In genomic region chr19:1574354-1574753, GRCh38 we compare ENCODE assay signal across 18 cellular contexts. TPM values are rescaled to one million over a fixed set of nuclear protein-coding genes. Genes with fewer than 3 reads are reported as not detected.
A peak's percentile ranks its signal among the peaks of the same experiment; 100 is the strongest.
DNase-seq lines count a peak whose midpoint lies in the region; ATAC-seq and TF ChIP-seq lines count a peak whose summit lies in the region.
"Had no signal": no experiment of that assay in that cellular context is flagged by ENCODE, and none has a peak within 500 bp of the region (broad histone marks: within the 10 kb centered on the region; RNA-seq: fewer than 3 reads in every experiment).

No MANE protein-coding gene starts in this region.

- ATAC-seq in GM19395 (IDR thresholded peaks at IDR 0.05; ENCODE audit: unreplicated experiment) (no peak), esophagus mucosa (no peak)
- ATAC-seq: GM12878 had no signal

- H3K4me3 ChIP-seq in coronary artery = no peak overlapping the region
- no peak overlapping the region for H3K4me3 ChIP-seq in effector memory CD4-positive, alpha-beta T cell (ENCODE audit: insufficient read depth, low read depth, low read length, poor library complexity, severe bottlenecking)
- H3K4me3 ChIP-seq: BLaER1, GM12878, GM23248 had no signal

- TF ChIP-seq CTCF in 22Rv1 (IDR thresholded peaks at IDR 0.05) (no peak), coronary artery (IDR thresholded peaks at IDR 0.05) (no peak), progenitor cell of endocrine pancreas (IDR thresholded peaks at IDR 0.05; ENCODE audit: unreplicated experiment) (no peak)

- no peaks in the 10 kb centered on the region for H3K9me3 Mint-ChIP-seq in progenitor cell of endocrine pancreas (ENCODE audit: low read depth)

- DNase-seq in D341Med (ENCODE audit: low spot score) = peak; percentile 17
- DNase-seq in coronary artery (ENCODE audit: low spot score) = peak; percentile 68
- no peak for DNase-seq in progenitor cell of endocrine pancreas (ENCODE audit: low spot score, unreplicated experiment)
- no peak for DNase-seq in effector memory CD4-positive, alpha-beta T cell
- DNase-seq: AML-193; Calu3; CD4-positive, CD25-positive, alpha-beta regulatory T cell; DMS79; GM23248; IMR-90 had no signal

- H3K9me3 ChIP-seq in effector memory CD4-positive, alpha-beta T cell (ENCODE audit: control insufficient read depth, low read length) = no peaks in the 10 kb centered on the region
- H3K9me3 ChIP-seq: BLaER1 had no signal

- no peak overlapping the region for H3K4me3 Mint-ChIP-seq in progenitor cell of endocrine pancreas (ENCODE audit: low read depth)
- H3K4me3 Mint-ChIP-seq: CD4-positive, CD25-positive, alpha-beta regulatory T cell had no signal

- H3K36me3 Mint-ChIP-seq in progenitor cell of endocrine pancreas (ENCODE audit: insufficient read depth) = peaks cover under 1% of the 10 kb centered on the region

- peak overlapping the region; percentile 50 for H3K27ac Mint-ChIP-seq in progenitor cell of endocrine pancreas

- H3K27me3 Mint-ChIP-seq in progenitor cell of endocrine pancreas = peaks cover 12% of the 10 kb centered on the region

- peaks cover 10% of the 10 kb centered on the region for H3K36me3 ChIP-seq in effector memory CD4-positive, alpha-beta T cell (ENCODE audit: control insufficient read depth, insufficient read depth, low read length)

- no peaks in the 10 kb centered on the region for H3K4me1 ChIP-seq in effector memory CD4-positive, alpha-beta T cell (ENCODE audit: control insufficient read depth, insufficient read depth, low read length, poor library complexity, severe bottlenecking)

- H3K27me3 ChIP-seq in effector memory CD4-positive, alpha-beta T cell (replicated peaks; ENCODE audit: control insufficient read depth, insufficient read depth, low read length, poor library complexity, severe bottlenecking) = no peaks in the 10 kb centered on the region
- H3K27me3 ChIP-seq: BLaER1 had no signal

- H3K4me1 Mint-ChIP-seq in progenitor cell of endocrine pancreas (ENCODE audit: low read depth) = peaks cover 3% of the 10 kb centered on the region

- H3K27ac ChIP-seq in 22Rv1 = peak overlapping the region; percentile 33; the same call in 1 of the 2 replicates
- H3K27ac ChIP-seq in coronary artery = no peak overlapping the region
- H3K27ac ChIP-seq in effector memory CD4-positive, alpha-beta T cell (ENCODE audit: insufficient read depth, low read length, poor library complexity, severe bottlenecking) = no peak overlapping the region
- H3K27ac ChIP-seq: BLaER1, GM23248 had no signal

RNA-seq across cellular contexts. Expression of gene MEX3D, which starts 6.2 kb away (rescaled TPM):
- total RNA-seq in progenitor cell of endocrine pancreas = 119 and 124 TPM in 2 replicates
- 17.8 TPM for total RNA-seq in esophagus mucosa

RNA-seq across cellular contexts. Expression of gene MBD3, which starts 18.3 kb away (rescaled TPM):
- total RNA-seq in progenitor cell of endocrine pancreas (131 and 133 TPM in 2 replicates), esophagus mucosa (44.2 TPM)

RNA-seq across cellular contexts. Expression of gene UQCR11, which starts 30.9 kb away (rescaled TPM):
- 156 and 171 TPM in 2 replicates for total RNA-seq in progenitor cell of endocrine pancreas
- 225 TPM for total RNA-seq in esophagus mucosa

RNA-seq across cellular contexts. Expression of gene PLK5, which starts 50.5 kb away (rescaled TPM):
- total RNA-seq in progenitor cell of endocrine pancreas (0.26 and 0.38 TPM in 2 replicates), esophagus mucosa (not detected)
- total RNA-seq: A673; Calu3; CD4-positive, CD25-positive, alpha-beta regulatory T cell; G401; GM23248; HT-29; IMR-90 had no signal

Comparison
In these comparisons a context has a peak if more than half of its experiments do, and no peak if none do; other contexts are left out.
1. DNase-seq: peak in D341Med (single experiment) and coronary artery (single experiment); none in progenitor cell of endocrine pancreas (single experiment) and effector memory CD4-positive, alpha-beta T cell (0 of 3).